In the genomic region with DNA sequence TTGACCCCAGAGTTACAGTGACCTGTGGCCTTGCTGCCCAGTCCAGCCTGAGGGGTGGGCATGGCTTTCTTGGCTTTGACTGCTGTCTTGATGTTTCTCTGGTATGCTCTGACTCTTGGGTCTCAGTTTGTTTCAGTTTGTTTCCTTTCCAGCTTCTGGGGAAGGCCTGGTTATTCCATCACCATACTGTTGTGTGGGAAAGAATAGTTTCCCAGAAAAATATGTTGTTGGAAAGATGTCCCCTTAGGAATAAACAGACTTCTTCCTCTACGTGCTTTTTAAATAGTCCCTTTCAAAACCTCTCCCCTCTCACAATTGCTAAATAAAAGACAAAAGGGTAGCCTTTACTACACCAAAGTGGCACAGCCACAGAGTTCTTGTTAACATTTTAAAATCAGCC, we compare ENCODE assay signal across 25 cellular contexts. TPM values are rescaled to one million over a fixed set of nuclear protein-coding genes. Genes with fewer than 3 reads are reported as not detected.
"Had no signal": no experiment of that assay in that cellular context is flagged by ENCODE, and none has a peak within 500 bp of the region (broad histone marks: within the 10 kb centered on the region; RNA-seq: fewer than 3 reads in every experiment).

No MANE protein-coding gene starts in this region.

- H3K4me1 Mint-ChIP-seq: immature natural killer cell had no signal

- DNase-seq: cerebellar nuclear complex; colonic mucosa; cortex of kidney; effector CD8-positive, alpha-beta T cell; effector memory CD8-positive, alpha-beta T cell; endodermal cell; erythroblast; esophagus squamous epithelium; foreskin fibroblast; foreskin melanocyte; hypothalamus; immature natural killer cell; islet precursor cell; kidney; kidney glomerular epithelial cell; left lung; lower lobe of right lung; mesendoderm; midbrain had no signal

- H3K4me3 Mint-ChIP-seq: dendritic cell treated with granulocyte-macrophage colony-stimulating factor and Interleukin-4, amounts not matched to agents 40 ng/mL and 50 ng/mL, for 4 days; effector memory CD8-positive, alpha-beta T cell; endodermal cell; immature natural killer cell had no signal

- H3K36me3 Mint-ChIP-seq: immature natural killer cell had no signal

- H3K4me3 ChIP-seq: colonic mucosa, esophagus squamous epithelium, gastroesophageal sphincter, hepatocyte, left lung, lower lobe of right lung had no signal

- H3K27ac Mint-ChIP-seq: dendritic cell treated with granulocyte-macrophage colony-stimulating factor and Interleukin-4, amounts not matched to agents 40 ng/mL and 50 ng/mL, for 4 days; effector memory CD8-positive, alpha-beta T cell; endodermal cell; immature natural killer cell had no signal

- H3K27ac ChIP-seq: colonic mucosa, epithelial cell of prostate, esophagus squamous epithelium, gastroesophageal sphincter, hepatocyte, left lung, lower lobe of right lung had no signal

- H3K27me3 ChIP-seq: colonic mucosa, esophagus squamous epithelium, gastroesophageal sphincter, hepatocyte, left lung had no signal

- H3K27me3 Mint-ChIP-seq: dendritic cell treated with granulocyte-macrophage colony-stimulating factor and Interleukin-4, amounts not matched to agents 40 ng/mL and 50 ng/mL, for 4 days had no signal

- ATAC-seq: effector memory CD8-positive, alpha-beta T cell; esophagus mucosa; gastroesophageal sphincter; left lung; lower lobe of right lung had no signal

- H3K36me3 ChIP-seq: colonic mucosa, esophagus squamous epithelium, gastroesophageal sphincter, left lung, lower lobe of right lung had no signal

- H3K9me3 ChIP-seq: colonic mucosa had no signal

- H3K4me1 ChIP-seq: colonic mucosa, esophagus squamous epithelium, gastroesophageal sphincter, left lung, lower lobe of right lung had no signal

RNA-seq across cellular contexts. Expression of a gene that starts 49.5 kb away (rescaled TPM):
- total RNA-seq: mononuclear cell had no signal
- polyA plus RNA-seq: immature natural killer cell had no signal
